Comparison of ENCODE assay signal across 1 cellular context in genomic region chr10:69333205-69333604, GRCh38.
A peak's percentile ranks its signal among the peaks of the same experiment; 100 is the strongest.
TF ChIP-seq lines count a peak whose summit lies in the region.

No MANE protein-coding gene starts in this region.

TF ChIP-seq in Ishikawa, 13 proteins besides CTCF, POLR2A, EP300 and RAD21 (continued from another document):
- TF ChIP-seq REST (IDR thresholded peaks at IDR 0.05; ENCODE audit: low read depth) (0 out of 2 replicates have a peak, but pooled peaks have one; percentile 10), FOXM1 (IDR thresholded peaks at IDR 0.05; ENCODE audit: borderline replicate concordance, low read depth) (no peak), TAF1 (IDR thresholded peaks at IDR 0.05; ENCODE audit: low read depth) (0 out of 2 replicates have a peak, but pooled peaks have one; percentile 33), YY1 (IDR thresholded peaks at IDR 0.05; ENCODE audit: low read depth) (0 out of 2 replicates have a peak, but pooled peaks have one; percentile 39), CEBPB (IDR thresholded peaks at IDR 0.05) (no peak), MAX (IDR thresholded peaks at IDR 0.05) (peak; percentile 74), ZBTB7A (IDR thresholded peaks at IDR 0.05; ENCODE audit: low read depth) (no peak)
